ENCODE assay signal across 8 cellular contexts in the genomic region with DNA sequence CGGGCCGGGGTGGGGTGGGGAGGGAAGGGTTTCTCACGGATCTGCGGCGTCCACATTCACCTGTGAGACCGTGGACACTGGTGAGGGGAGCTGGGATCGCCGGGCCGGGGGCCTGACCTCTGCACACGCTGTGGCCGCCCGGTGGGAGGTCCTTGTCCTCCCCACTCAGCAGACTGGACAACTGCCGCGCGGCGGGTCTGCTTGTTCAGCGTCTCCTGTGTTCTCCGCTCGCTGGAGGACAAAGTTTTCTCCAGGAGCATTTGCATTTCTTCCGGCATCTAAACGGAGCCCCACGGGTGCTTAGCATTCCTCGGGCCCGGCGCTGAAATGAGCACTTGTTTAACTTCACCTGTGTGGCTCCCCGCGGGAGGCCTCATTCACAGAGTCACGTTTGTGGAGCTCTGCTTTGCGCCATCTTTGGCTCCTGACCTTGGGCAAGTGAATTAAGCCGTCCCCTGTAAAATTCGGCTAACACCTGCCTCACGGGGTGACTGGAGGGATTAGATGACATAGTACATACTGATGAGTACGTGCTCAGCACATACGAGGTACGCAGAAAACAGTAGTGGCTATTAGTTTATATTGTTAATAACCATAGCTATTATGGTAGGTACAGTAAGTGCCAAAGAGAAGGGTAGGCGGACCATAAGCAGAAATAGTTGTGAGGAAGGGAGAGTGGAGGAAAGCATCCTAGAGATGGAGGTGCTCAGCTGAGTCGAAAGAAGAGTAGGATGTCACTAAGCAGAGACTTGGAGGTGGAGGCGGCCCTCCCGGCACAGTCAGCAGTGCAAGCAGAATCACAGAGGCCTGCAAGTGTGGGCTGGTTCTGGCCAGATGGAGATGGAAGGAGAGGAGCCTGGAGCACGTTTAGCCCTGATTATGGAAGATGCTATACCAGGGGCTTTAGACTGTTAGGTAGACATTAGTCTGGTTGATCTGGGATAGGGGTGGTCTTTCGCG. TPM values are rescaled to one million over a fixed set of nuclear protein-coding genes. Genes with fewer than 3 reads are reported as not detected.
DNase-seq lines count a peak whose midpoint lies in the region; ATAC-seq, FAIRE-seq and TF ChIP-seq lines count a peak whose summit lies in the region.

No MANE protein-coding gene starts in this region.

- 8 to 11% (median 8%) methylated on average over 37 to 42 of the region's 42 CpGs for WGBS in psoas muscle, 3 donors

- peak overlapping the region; percentile 95 for H3K4me3 Mint-ChIP-seq in activated T-helper 17 cell treated with anti-CD3 and anti-CD28 coated beads, Interleukin-2, amount 50 U/mL, for 72 hours

- DNase-seq in GM12864 (ENCODE audit: low read depth) (no peak), left ventricle myocardium inferior (peak; percentile 15), psoas muscle (peak in 1 of 2 donors; percentile 65), T-helper 9 cell (no peak), frontal cortex (ENCODE audit: low spot score in 2 of 2) (no peak)

- FAIRE-seq in frontal cortex (lab: Jason Lieb, UNC): no peak

- H3K9me3 ChIP-seq in left ventricle myocardium inferior (replicated peaks) (no peaks in the 10 kb centered on the region), psoas muscle (no peaks in the 10 kb centered on the region)

- intact Hi-C loops in left ventricle myocardium inferior (cut with micrococcal nuclease) (no loop called here), psoas muscle (cut with DNase I) (no loop called here)

- peak; percentile 15 for ATAC-seq in HG03460 (IDR thresholded peaks at IDR 0.05; ENCODE audit: unreplicated experiment)
- peak; percentile 45 for ATAC-seq in activated T-helper 17 cell treated with anti-CD3 and anti-CD28 coated beads, Interleukin-2, amount 50 U/mL, for 72 hours (replicated peaks)
- peak; percentile 34 to 55 (median 44) for ATAC-seq in psoas muscle
- no peak for ATAC-seq in GM18870 (IDR thresholded peaks at IDR 0.05; ENCODE audit: unreplicated experiment)

- no peaks in the 10 kb centered on the region for H3K9me3 Mint-ChIP-seq in activated T-helper 17 cell treated with anti-CD3 and anti-CD28 coated beads, Interleukin-2, amount 50 U/mL, for 72 hours

- H3K4me1 Mint-ChIP-seq in activated T-helper 17 cell treated with anti-CD3 and anti-CD28 coated beads, Interleukin-2, amount 50 U/mL, for 72 hours: peaks cover 29% of the 10 kb centered on the region

- H3K27me3 ChIP-seq in left ventricle myocardium inferior (ENCODE audit: low read depth) (no peaks in the 10 kb centered on the region), psoas muscle (ENCODE audit: insufficient read depth in 3 of 3, low read length in 2 of 3) (no peaks in the 10 kb centered on the region)

- no peaks in the 10 kb centered on the region for H3K27me3 Mint-ChIP-seq in activated T-helper 17 cell treated with anti-CD3 and anti-CD28 coated beads, Interleukin-2, amount 50 U/mL, for 72 hours

- H3K4me1 ChIP-seq in left ventricle myocardium inferior: peaks cover 43% of the 10 kb centered on the region
- H3K4me1 ChIP-seq in psoas muscle: peaks cover 10% of the 10 kb centered on the region

- peaks cover 52% of the 10 kb centered on the region for H3K36me3 Mint-ChIP-seq in activated T-helper 17 cell treated with anti-CD3 and anti-CD28 coated beads, Interleukin-2, amount 50 U/mL, for 72 hours (ENCODE audit: low read depth)

- TF ChIP-seq CTCF in GM12864 (IDR thresholded peaks at IDR 0.05; ENCODE audit: low read depth, low read length, missing control alignments): no peak
- no peak for TF ChIP-seq CTCF in left ventricle myocardium inferior (IDR thresholded peaks at IDR 0.05; ENCODE audit: borderline replicate concordance)
- no peak for TF ChIP-seq CTCF in psoas muscle (IDR thresholded peaks at IDR 0.05)

- H3K27ac ChIP-seq in left ventricle myocardium inferior (replicated peaks): peak overlapping the region; percentile 96
- H3K27ac ChIP-seq in psoas muscle: peak overlapping the region; percentile 86

- peak overlapping the region; percentile 98 for H3K27ac Mint-ChIP-seq in activated T-helper 17 cell treated with anti-CD3 and anti-CD28 coated beads, Interleukin-2, amount 50 U/mL, for 72 hours

- H3K4me3 ChIP-seq in GM12864 (ENCODE audit: low read depth, low read length): peak overlapping the region; percentile 87
- peak overlapping the region; percentile 98 for H3K4me3 ChIP-seq in left ventricle myocardium inferior
- H3K4me3 ChIP-seq in psoas muscle: peak overlapping the region; percentile 76

- peaks cover 36% of the 10 kb centered on the region for H3K36me3 ChIP-seq in left ventricle myocardium inferior
- H3K36me3 ChIP-seq in psoas muscle (ENCODE audit: insufficient read depth in 1 of 2, low read depth in 1 of 2): peaks cover 3 to 36% of the 10 kb centered on the region in 2 donors

RNA-seq across cellular contexts. Expression of gene TRMU, which starts 0.9 kb away (rescaled TPM):
- total RNA-seq in activated T-helper 17 cell treated with anti-CD3 and anti-CD28 coated beads, Interleukin-2, amount 50 U/mL, for 72 hours: 10 to 100 TPM; 92.0 to 92.2 TPM
- total RNA-seq in left ventricle myocardium inferior (42.0 TPM), psoas muscle (10 to 100 TPM in 3 of 4 donors, 1 to 10 TPM in 1; 9.6 to 20.3 (median 16.5) TPM), frontal cortex (17.5 TPM)
- 10 to 100 TPM; 12.8 to 37.1 (median 24.9) TPM for polyA plus RNA-seq in psoas muscle

RNA-seq across cellular contexts. Expression of gene GTSE1, which starts 39.7 kb away (rescaled TPM):
- total RNA-seq in activated T-helper 17 cell treated with anti-CD3 and anti-CD28 coated beads, Interleukin-2, amount 50 U/mL, for 72 hours: 10 to 100 TPM; 36.9 to 62.1 TPM
- 0.25 TPM for total RNA-seq in left ventricle myocardium inferior
- total RNA-seq in psoas muscle: under 1 TPM in 3 of 4 donors, not detected in 1; 0.15 to 0.47 (median 0.29) TPM
- polyA plus RNA-seq in psoas muscle: under 1 TPM; 0.04 to 0.18 (median 0.13) TPM
- 1.6 TPM for total RNA-seq in frontal cortex

Comparison
In these comparisons a context has a peak if more than half of its experiments do, and no peak if none do; other contexts are left out.
1. RNA of gene GTSE1, which starts 39.7 kb away (total RNA-seq): 36.9 to 62.1 TPM in activated T-helper 17 cell treated with anti-CD3 and anti-CD28 coated beads, Interleukin-2, amount 50 U/mL, for 72 hours; 1.6 TPM in frontal cortex (single experiment), 0.15 to 0.47 TPM in psoas muscle and 0.25 TPM in left ventricle myocardium inferior (single experiment); every median in the first group is over 10 times any median in the second.
2. Peak in every context shown above with its lines, with median percentiles within 50 percentile points of each other: H3K4me3 ChIP-seq.